ENCODE assay signal across 22 cellular contexts in the genomic region with DNA sequence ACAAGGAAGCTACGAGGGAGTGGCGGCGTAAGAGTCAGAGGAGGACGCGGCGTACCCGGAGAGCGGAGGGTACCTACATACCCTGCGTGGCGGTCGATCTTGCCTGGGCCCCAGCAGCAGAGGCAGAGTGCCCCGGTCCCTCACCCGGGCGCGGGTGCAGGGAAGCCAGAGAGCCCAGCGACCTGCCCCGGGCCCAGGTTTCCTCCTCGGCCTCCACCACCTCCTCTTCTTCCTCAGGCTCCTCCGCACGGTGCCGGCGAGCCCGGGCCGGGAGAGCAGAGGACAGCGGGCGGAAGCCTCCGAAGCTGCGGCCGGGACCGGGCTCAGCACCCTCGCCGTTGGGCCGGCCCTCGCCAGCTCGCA. TPM values are rescaled to one million over a fixed set of nuclear protein-coding genes. Genes with fewer than 3 reads are reported as not detected.
DNase-seq lines count a peak whose midpoint lies in the region; ATAC-seq, FAIRE-seq and TF ChIP-seq lines count a peak whose summit lies in the region.
"Had no signal": no experiment of that assay in that cellular context is flagged by ENCODE, and none has a peak within 500 bp of the region (broad histone marks: within the 10 kb centered on the region; RNA-seq: fewer than 3 reads in every experiment).

No MANE protein-coding gene starts in this region.

- peaks cover 20% of the 10 kb centered on the region for H3K4me1 ChIP-seq in astrocyte (ENCODE audit: insufficient read depth, low read length)

- H3K27ac Mint-ChIP-seq in astrocyte (ENCODE audit: unreplicated experiment) = peak overlapping the region; percentile 79
- peak overlapping the region; percentile 40 for H3K27ac Mint-ChIP-seq in memory B cell
- H3K27ac Mint-ChIP-seq in stimulated activated memory B cell treated with anti-CD40 and anti-IgM and Interleukin-4, amounts not matched to agents 10 μg/mL and 1 μg/mL and 100 μg/mL, for 72 hours = peak overlapping the region; percentile 41
- no peak overlapping the region for H3K27ac Mint-ChIP-seq in activated naive CD8-positive, alpha-beta T cell treated with anti-CD3 and anti-CD28 coated beads for 36 hours
- H3K27ac Mint-ChIP-seq: activated CD8-positive, alpha-beta T cell treated with anti-CD3 and anti-CD28 coated beads, Interleukin-2, amount 10 ng/mL, durations not matched to agents 7 days and 5 days had no signal

- peaks cover 9% of the 10 kb centered on the region for H3K36me3 ChIP-seq in astrocyte (ENCODE audit: insufficient read depth, low read length)

- DNase-seq in GM03348 (ENCODE audit: low spot score) (peak; percentile 10), astrocyte (ENCODE audit: low read depth) (no peak), memory B cell (ENCODE audit: low spot score in 2 of 2) (no peak), amygdala (lab: John Stamatoyannopoulos, UW) (no peak), SIG-M5 treated with dmso at 0.1 percent for 504 hours (lab: John Stamatoyannopoulos, UW; ENCODE audit: unreplicated experiment) (no peak)
- no peak for DNase-seq in activated naive CD8-positive, alpha-beta T cell treated with anti-CD3 and anti-CD28 coated beads for 36 hours
- DNase-seq: NCI-H1105, NCI-H510A treated with DMSO at 0.1 percent for 48 hours had no signal

- H3K9ac ChIP-seq in astrocyte (ENCODE audit: low read length) = no peak overlapping the region

- H3K9me3 Mint-ChIP-seq in astrocyte (ENCODE audit: unreplicated experiment) = no peaks in the 10 kb centered on the region
- H3K9me3 Mint-ChIP-seq in memory B cell = no peaks in the 10 kb centered on the region
- no peaks in the 10 kb centered on the region for H3K9me3 Mint-ChIP-seq in stimulated activated memory B cell treated with anti-CD40 and anti-IgM and Interleukin-4, amounts not matched to agents 10 μg/mL and 1 μg/mL and 100 μg/mL, for 72 hours
- H3K9me3 Mint-ChIP-seq in activated naive CD8-positive, alpha-beta T cell treated with anti-CD3 and anti-CD28 coated beads for 36 hours = no peaks in the 10 kb centered on the region

- no peak overlapping the region for H2AFZ ChIP-seq in astrocyte (ENCODE audit: low read depth, low read length)

- no peak overlapping the region for H3K27ac ChIP-seq in astrocyte (ENCODE audit: low read depth, low read length)

- ATAC-seq in memory B cell (ENCODE audit: low read depth) (no peak), HG02623 (IDR thresholded peaks at IDR 0.05; ENCODE audit: unreplicated experiment) (no peak)
- no peak for ATAC-seq in stimulated activated memory B cell treated with anti-CD40 and anti-IgM and Interleukin-4, amounts not matched to agents 10 μg/mL and 1 μg/mL and 100 μg/mL, for 72 hours

- FAIRE-seq in astrocyte (lab: Jason Lieb, UNC) = no peak
- FAIRE-seq: RCC 7860 had no signal

- no peak for TF ChIP-seq CTCF in astrocyte (IDR thresholded peaks at IDR 0.05; ENCODE audit: insufficient read depth, low read depth, low read length)

- no peaks in the 10 kb centered on the region for H3K9me3 ChIP-seq in astrocyte (ENCODE audit: insufficient read depth, low read depth, low read length)
- H3K9me3 ChIP-seq: heart left ventricle, transverse colon had no signal

- H3K79me2 ChIP-seq in astrocyte (ENCODE audit: insufficient read depth, low read length) = no peaks in the 10 kb centered on the region

- peaks cover 47% of the 10 kb centered on the region for H3K4me1 Mint-ChIP-seq in astrocyte (ENCODE audit: low read depth, unreplicated experiment)
- peaks cover 11% of the 10 kb centered on the region for H3K4me1 Mint-ChIP-seq in memory B cell
- H3K4me1 Mint-ChIP-seq in stimulated activated memory B cell treated with anti-CD40 and anti-IgM and Interleukin-4, amounts not matched to agents 10 μg/mL and 1 μg/mL and 100 μg/mL, for 72 hours = peaks cover 26% of the 10 kb centered on the region
- H3K4me1 Mint-ChIP-seq in activated naive CD8-positive, alpha-beta T cell treated with anti-CD3 and anti-CD28 coated beads for 36 hours = peaks cover 16% of the 10 kb centered on the region

- H3K27me3 Mint-ChIP-seq in astrocyte (ENCODE audit: low read depth, unreplicated experiment) (no peaks in the 10 kb centered on the region), memory B cell (no peaks in the 10 kb centered on the region)
- H3K27me3 Mint-ChIP-seq in stimulated activated memory B cell treated with anti-CD40 and anti-IgM and Interleukin-4, amounts not matched to agents 10 μg/mL and 1 μg/mL and 100 μg/mL, for 72 hours = peaks cover 11% of the 10 kb centered on the region
- no peaks in the 10 kb centered on the region for H3K27me3 Mint-ChIP-seq in activated naive CD8-positive, alpha-beta T cell treated with anti-CD3 and anti-CD28 coated beads for 36 hours

- no peaks in the 10 kb centered on the region for H3K27me3 ChIP-seq in astrocyte (ENCODE audit: insufficient read depth, low read length)
- H3K27me3 ChIP-seq: heart left ventricle, transverse colon had no signal

- H3K36me3 Mint-ChIP-seq in astrocyte (ENCODE audit: low read depth, unreplicated experiment) (peaks cover 9% of the 10 kb centered on the region), memory B cell (no peaks in the 10 kb centered on the region)
- H3K36me3 Mint-ChIP-seq in stimulated activated memory B cell treated with anti-CD40 and anti-IgM and Interleukin-4, amounts not matched to agents 10 μg/mL and 1 μg/mL and 100 μg/mL, for 72 hours = peaks cover 7% of the 10 kb centered on the region
- H3K36me3 Mint-ChIP-seq in activated naive CD8-positive, alpha-beta T cell treated with anti-CD3 and anti-CD28 coated beads for 36 hours = no peaks in the 10 kb centered on the region

- H3K4me3 Mint-ChIP-seq in astrocyte (ENCODE audit: unreplicated experiment) (peak overlapping the region; percentile 70), memory B cell (no peak overlapping the region)
- no peak overlapping the region for H3K4me3 Mint-ChIP-seq in stimulated activated memory B cell treated with anti-CD40 and anti-IgM and Interleukin-4, amounts not matched to agents 10 μg/mL and 1 μg/mL and 100 μg/mL, for 72 hours
- no peak overlapping the region for H3K4me3 Mint-ChIP-seq in activated naive CD8-positive, alpha-beta T cell treated with anti-CD3 and anti-CD28 coated beads for 36 hours
- H3K4me3 Mint-ChIP-seq: activated CD8-positive, alpha-beta T cell treated with anti-CD3 and anti-CD28 coated beads, Interleukin-2, amount 10 ng/mL, durations not matched to agents 7 days and 5 days had no signal

- H3K4me3 ChIP-seq in astrocyte (ENCODE audit: insufficient read depth, low read depth, low read length) = no peak overlapping the region
- H3K4me3 ChIP-seq: heart left ventricle, SK-N-MC, transverse colon had no signal

- no peak overlapping the region for H3K4me2 ChIP-seq in astrocyte (ENCODE audit: low read length)

- peaks cover 58% of the 10 kb centered on the region for H4K20me1 ChIP-seq in astrocyte (ENCODE audit: insufficient read depth, low read length)

RNA-seq across cellular contexts. Expression of gene ZNF219, which starts 6.7 kb away (rescaled TPM):
- 24.2 and 31.9 TPM in 2 replicates for total RNA-seq in astrocyte
- 1 to 10 TPM; 6.9 to 8.6 TPM for total RNA-seq in activated naive CD8-positive, alpha-beta T cell treated with anti-CD3 and anti-CD28 coated beads for 36 hours

RNA-seq across cellular contexts. Expression of gene TMEM253, which starts 9.1 kb away (rescaled TPM):
- total RNA-seq in astrocyte = 1.4 and 2.2 TPM in 2 replicates
- total RNA-seq in activated naive CD8-positive, alpha-beta T cell treated with anti-CD3 and anti-CD28 coated beads for 36 hours = not detected
- total RNA-seq: activated CD8-positive, alpha-beta T cell treated with anti-CD3 and anti-CD28 coated beads, Interleukin-2, amount 10 ng/mL, durations not matched to agents 7 days and 5 days; aorta; cerebellum; LHCN-M2; occipital lobe had no signal

RNA-seq across cellular contexts. Expression of gene ARHGEF40, which starts 21.7 kb away (rescaled TPM):
- total RNA-seq in astrocyte = 99.9 and 129 TPM in 2 replicates
- total RNA-seq in activated naive CD8-positive, alpha-beta T cell treated with anti-CD3 and anti-CD28 coated beads for 36 hours = under 1 TPM in 1 of 2 experiments, not detected in 1; 0.21 TPM

RNA-seq across cellular contexts. Expression of gene RNASE8, which starts 34.1 kb away (rescaled TPM):
- not detected in 2 replicates for total RNA-seq in astrocyte
- not detected for total RNA-seq in activated naive CD8-positive, alpha-beta T cell treated with anti-CD3 and anti-CD28 coated beads for 36 hours
- total RNA-seq: activated CD8-positive, alpha-beta T cell treated with anti-CD3 and anti-CD28 coated beads, Interleukin-2, amount 10 ng/mL, durations not matched to agents 7 days and 5 days; aorta; cerebellum; heart left ventricle; HT1080; LHCN-M2; liver; mucosa of gallbladder; occipital lobe; transverse colon had no signal

RNA-seq across cellular contexts. Expression of gene RNASE7, which starts 49.6 kb away (rescaled TPM):
- total RNA-seq in astrocyte = 0.19 TPM in 1 of 2 replicates, not detected in the other
- total RNA-seq in activated naive CD8-positive, alpha-beta T cell treated with anti-CD3 and anti-CD28 coated beads for 36 hours = not detected
- total RNA-seq: activated CD8-positive, alpha-beta T cell treated with anti-CD3 and anti-CD28 coated beads, Interleukin-2, amount 10 ng/mL, durations not matched to agents 7 days and 5 days; aorta; cerebellum; heart left ventricle; HT1080; LHCN-M2; occipital lobe had no signal

Comparison
In these comparisons a context has a peak if more than half of its experiments do, and no peak if none do; other contexts are left out.
1. RNA of gene ARHGEF40, which starts 21.7 kb away (total RNA-seq): 99.9 to 129 TPM in astrocyte; 0.21 TPM in activated naive CD8-positive, alpha-beta T cell treated with anti-CD3 and anti-CD28 coated beads for 36 hours; every median in the first group is over 10 times any median in the second.